22 cellular contexts compared by ENCODE assay signal in the genomic region with DNA sequence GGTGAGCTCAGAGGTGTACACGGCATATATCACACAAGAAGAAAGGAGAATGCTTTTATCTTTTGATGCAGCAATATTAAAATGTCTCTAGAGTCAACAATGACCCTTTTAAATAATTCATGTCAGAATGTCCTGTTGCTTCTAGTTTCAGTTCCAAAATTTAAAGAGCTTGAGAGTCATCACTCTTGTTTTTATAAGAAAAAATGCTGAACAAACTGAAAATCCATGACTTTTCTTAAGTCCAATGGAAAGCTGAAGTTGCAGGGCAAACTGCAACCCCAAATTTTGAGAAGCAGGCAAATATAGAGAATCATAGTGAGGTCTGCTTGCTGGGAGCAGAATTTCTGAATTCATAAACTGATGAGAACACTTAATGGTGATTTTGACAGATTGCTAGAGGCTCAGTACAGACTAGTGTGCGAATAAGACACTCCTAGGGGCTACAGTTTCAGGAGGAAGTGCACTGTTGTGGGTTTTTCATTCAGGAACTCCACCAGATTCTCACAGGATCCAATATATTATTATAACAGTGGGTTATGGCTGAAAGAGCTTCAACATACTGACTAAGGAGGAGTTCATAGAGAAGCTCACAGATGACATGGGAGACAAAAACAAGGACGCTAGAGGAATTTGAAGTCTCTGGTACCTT.
DNase-seq lines count a peak whose midpoint lies in the region; ATAC-seq, FAIRE-seq and TF ChIP-seq lines count a peak whose summit lies in the region.
"Had no signal": no experiment of that assay in that cellular context is flagged by ENCODE, and none has a peak within 500 bp of the region (broad histone marks: within the 10 kb centered on the region; RNA-seq: fewer than 3 reads in every experiment).

No MANE protein-coding gene starts in this region.

- H3K27me3 Mint-ChIP-seq in CD8-positive, alpha-beta memory T cell = no peaks in the 10 kb centered on the region
- H3K27me3 Mint-ChIP-seq: IgD-negative memory B cell had no signal

- peaks cover 12% of the 10 kb centered on the region for H3K36me3 ChIP-seq in CD8-positive, alpha-beta memory T cell (ENCODE audit: insufficient read depth, low read length)
- H3K36me3 ChIP-seq in OCI-LY1 (ENCODE audit: insufficient read depth, low read length) (peaks cover 69% of the 10 kb centered on the region), skeletal muscle tissue (ENCODE audit: control insufficient read depth in 3 of 3, insufficient read depth in 3 of 3, low read length in 3 of 3) (peaks cover 0 to 9% (median 8%) of the 10 kb centered on the region in 3 donors), sigmoid colon (no peaks in the 10 kb centered on the region)
- peaks cover 28% of the 10 kb centered on the region for H3K36me3 ChIP-seq in effector memory CD4-positive, alpha-beta T cell (ENCODE audit: control insufficient read depth, insufficient read depth, low read length)
- H3K36me3 ChIP-seq: BE2C, neural progenitor cell, right atrium auricular region had no signal

- ATAC-seq in HG03521 (IDR thresholded peaks at IDR 0.05; ENCODE audit: unreplicated experiment) = no peak
- ATAC-seq: activated CD8-positive, alpha-beta T cell treated with anti-CD3 and anti-CD28 coated beads, Interleukin-2, amount 10 ng/mL, durations not matched to agents 7 days and 5 days had no signal

- H3K4me1 Mint-ChIP-seq in CD8-positive, alpha-beta memory T cell = peaks cover 53 to 73% (median 71%) of the 10 kb centered on the region in 3 donors
- H3K4me1 Mint-ChIP-seq: neural progenitor cell had no signal

- no peak overlapping the region for H3K4me3 Mint-ChIP-seq in CD8-positive, alpha-beta memory T cell
- H3K4me3 Mint-ChIP-seq: activated CD8-positive, alpha-beta T cell treated with anti-CD3 and anti-CD28 coated beads, Interleukin-2, amount 10 ng/mL, durations not matched to agents 7 days and 5 days; neural progenitor cell had no signal

- no peaks in the 10 kb centered on the region for H3K9me3 ChIP-seq in CD8-positive, alpha-beta memory T cell (ENCODE audit: low read length)
- H3K9me3 ChIP-seq in OCI-LY1 (ENCODE audit: low read length) (peaks cover 8% of the 10 kb centered on the region), skeletal muscle tissue (ENCODE audit: control insufficient read depth in 3 of 3, low read length in 3 of 3) (no peaks in the 10 kb centered on the region), sigmoid colon (no peaks in the 10 kb centered on the region)
- H3K9me3 ChIP-seq in effector memory CD4-positive, alpha-beta T cell (ENCODE audit: control insufficient read depth, low read length) = no peaks in the 10 kb centered on the region
- H3K9me3 ChIP-seq: BE2C had no signal

- WGBS in sigmoid colon, 2 donors = 89 to 96% methylated on average over 3 of the region's 3 CpGs

- DNase-seq in CD8-positive, alpha-beta memory T cell = no peak
- DNase-seq in effector memory CD4-positive, alpha-beta T cell = no peak
- no peak for DNase-seq in sigmoid colon
- DNase-seq in H54 (ENCODE audit: insufficient read length, low spot score) = no peak
- DNase-seq: activated CD8-positive, alpha-beta T cell treated with anti-CD3 and anti-CD28 coated beads, Interleukin-2, amount 10 ng/mL, durations not matched to agents 7 days and 5 days; activated effector memory CD4-positive, alpha-beta T cell treated with Interleukin-2 at 50 U/mL for 16 hours; BE2C; cortex of kidney; DMS79 treated with DMSO at 0.1 percent for 48 hours; NCI-H1092; NCI-H2107; NCI-H69; stimulated activated CD4-positive, alpha-beta T cell treated with anti-CD3 and anti-CD28 coated beads, Interleukin-1b, Interleukin-23, amount 100 ng/mL, for 48 hours had no signal

- peak overlapping the region in 7 of 8 donors; percentile 29 to 79 (median 57) for H3K27ac Mint-ChIP-seq in CD8-positive, alpha-beta memory T cell
- H3K27ac Mint-ChIP-seq: activated CD8-positive, alpha-beta T cell treated with anti-CD3 and anti-CD28 coated beads, Interleukin-2, amount 10 ng/mL, durations not matched to agents 7 days and 5 days; IgD-negative memory B cell; neural progenitor cell had no signal

- CTCF ChIA-PET in CD8-positive, alpha-beta memory T cell (lab: Charles Lee) = interaction anchor here (1.1 to 1.9 kb wide), 2 partner anchors 84 to 596 kb away, joined by 3 to 4 read pairs; no protein-coding TSS in a partner anchor

- no peaks in the 10 kb centered on the region for H4K20me1 ChIP-seq in OCI-LY1 (ENCODE audit: insufficient read depth, low read length)

- POLR2A ChIA-PET in CD8-positive, alpha-beta memory T cell (lab: Charles Lee) = no interaction called here

- no peaks in the 10 kb centered on the region for H3K79me2 ChIP-seq in OCI-LY1 (ENCODE audit: insufficient read depth, low read length)

- peaks cover 0 to 45% (median 9%) of the 10 kb centered on the region in 3 donors for H3K36me3 Mint-ChIP-seq in CD8-positive, alpha-beta memory T cell
- H3K36me3 Mint-ChIP-seq: neural progenitor cell had no signal

- TF ChIP-seq EP300 in sigmoid colon (IDR thresholded peaks at IDR 0.05) = no peak

- TF ChIP-seq POLR2A in sigmoid colon (IDR thresholded peaks at IDR 0.05) (no peak), H54 (IDR thresholded peaks at IDR 0.05; ENCODE audit: low read depth, low read length) (no peak)

- no peak for FAIRE-seq in H54 (lab: Jason Lieb, UNC)
- FAIRE-seq: RCC 7860 had no signal

- no peaks in the 10 kb centered on the region for H3K9me2 ChIP-seq in OCI-LY1 (ENCODE audit: low read depth, low read length)

- no peak overlapping the region for H3K4me2 ChIP-seq in OCI-LY1 (ENCODE audit: low read length)
- H3K4me2 ChIP-seq: neural progenitor cell had no signal

- no peaks in the 10 kb centered on the region for H3F3A ChIP-seq in OCI-LY1 (ENCODE audit: insufficient read depth, low read length)

- H3K9me3 Mint-ChIP-seq in CD8-positive, alpha-beta memory T cell = peaks cover 0 to 4% (median 0%) of the 10 kb centered on the region in 5 donors

- H3K9ac ChIP-seq in OCI-LY1 (ENCODE audit: low read length) (no peak overlapping the region), skeletal muscle tissue (ENCODE audit: low read depth in 1 of 3, low read length in 3 of 3) (no peak overlapping the region)
- H3K9ac ChIP-seq: neural progenitor cell had no signal

- no peak overlapping the region for H3K27ac ChIP-seq in CD8-positive, alpha-beta memory T cell (ENCODE audit: low read depth, low read length)
- H3K27ac ChIP-seq in OCI-LY1 (ENCODE audit: low read depth, low read length, poor library complexity, severe bottlenecking) (peak overlapping the region; percentile 15), skeletal muscle tissue (ENCODE audit: low read depth, low read length) (peak overlapping the region; percentile 3), sigmoid colon (no peak overlapping the region)
- peak overlapping the region; percentile 5 for H3K27ac ChIP-seq in effector memory CD4-positive, alpha-beta T cell (ENCODE audit: insufficient read depth, low read length, poor library complexity, severe bottlenecking)
- H3K27ac ChIP-seq: ascending aorta, neural progenitor cell, right atrium auricular region, VCaP had no signal

- peaks cover 19% of the 10 kb centered on the region for H3K4me1 ChIP-seq in CD8-positive, alpha-beta memory T cell (ENCODE audit: insufficient read depth, low read length)
- H3K4me1 ChIP-seq in OCI-LY1 (ENCODE audit: insufficient read depth, low read length, severe bottlenecking) (peaks cover 4% of the 10 kb centered on the region), skeletal muscle tissue (ENCODE audit: control insufficient read depth in 3 of 3, insufficient read depth in 3 of 3, low read length in 3 of 3) (peaks cover 15 to 33% (median 24%) of the 10 kb centered on the region in 3 donors), sigmoid colon (peaks cover 0 to 19% (median 9%) of the 10 kb centered on the region in 4 donors)
- H3K4me1 ChIP-seq in effector memory CD4-positive, alpha-beta T cell (ENCODE audit: control insufficient read depth, insufficient read depth, low read length, poor library complexity, severe bottlenecking) = peaks cover 20% of the 10 kb centered on the region
- H3K4me1 ChIP-seq: BE2C, neural progenitor cell, right atrium auricular region had no signal

- no peaks in the 10 kb centered on the region for H3K27me3 ChIP-seq in CD8-positive, alpha-beta memory T cell (ENCODE audit: insufficient read depth, low read length, poor library complexity, severe bottlenecking)
- H3K27me3 ChIP-seq in OCI-LY1 (ENCODE audit: insufficient read depth, low read length) (no peaks in the 10 kb centered on the region), skeletal muscle tissue (ENCODE audit: control insufficient read depth in 3 of 3, insufficient read depth in 3 of 3, low read length in 3 of 3) (no peaks in the 10 kb centered on the region), sigmoid colon (no peaks in the 10 kb centered on the region)
- no peaks in the 10 kb centered on the region for H3K27me3 ChIP-seq in effector memory CD4-positive, alpha-beta T cell (replicated peaks; ENCODE audit: control insufficient read depth, insufficient read depth, low read length, poor library complexity, severe bottlenecking)
- H3K27me3 ChIP-seq: ascending aorta, BE2C, neural progenitor cell, right atrium auricular region had no signal

- no peak overlapping the region for H3K4me3 ChIP-seq in CD8-positive, alpha-beta memory T cell (ENCODE audit: low read length)
- no peak overlapping the region for H3K4me3 ChIP-seq in OCI-LY1 (ENCODE audit: low read depth, low read length, poor library complexity, severe bottlenecking)
- H3K4me3 ChIP-seq in effector memory CD4-positive, alpha-beta T cell (ENCODE audit: insufficient read depth, low read depth, low read length, poor library complexity, severe bottlenecking) = no peak overlapping the region
- H3K4me3 ChIP-seq in skeletal muscle tissue (ENCODE audit: low read length in 3 of 3) = no peak overlapping the region
- H3K4me3 ChIP-seq in sigmoid colon = no peak overlapping the region
- H3K4me3 ChIP-seq: ascending aorta, neural progenitor cell, right atrium auricular region had no signal

- no peak for TF ChIP-seq CTCF in OCI-LY1 (IDR thresholded peaks at IDR 0.05; ENCODE audit: low read length)
- TF ChIP-seq CTCF in sigmoid colon (IDR thresholded peaks at IDR 0.05) = no peak

- H2AFZ ChIP-seq in OCI-LY1 (ENCODE audit: low read length) = no peak overlapping the region
- H2AFZ ChIP-seq: neural progenitor cell had no signal

- intact Hi-C loops in sigmoid colon (cut with DNase I) = no loop called here

Comparison
In these comparisons a context has a peak if more than half of its experiments do, and no peak if none do; other contexts are left out.
1. H3K27ac ChIP-seq: peak in OCI-LY1 (single experiment), effector memory CD4-positive, alpha-beta T cell (single experiment) and skeletal muscle tissue (single experiment); none in CD8-positive, alpha-beta memory T cell (single experiment) and sigmoid colon (0 of 4).